In the genomic region with DNA sequence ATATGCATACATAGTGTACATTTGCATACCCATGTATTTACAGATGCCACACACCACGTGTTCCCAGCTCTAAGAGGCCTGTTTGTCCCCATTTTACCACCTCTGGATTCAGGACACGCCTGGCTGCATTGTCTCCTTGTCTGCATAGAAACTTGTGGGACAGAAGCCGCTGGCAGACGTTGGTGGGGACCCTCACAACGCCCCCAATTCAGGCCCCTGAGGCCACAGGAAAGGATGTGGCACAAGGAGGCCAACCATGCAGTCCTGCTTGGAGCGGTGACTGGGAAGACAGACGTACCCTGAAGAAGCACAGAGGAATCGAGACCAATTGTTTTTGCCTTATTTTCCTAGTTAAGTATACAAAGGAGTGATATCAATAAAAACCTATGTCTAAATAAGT, we compare ENCODE assay signal across 17 cellular contexts.
"Had no signal": no experiment of that assay in that cellular context is flagged by ENCODE, and none has a peak within 500 bp of the region (broad histone marks: within the 10 kb centered on the region; RNA-seq: fewer than 3 reads in every experiment).

No MANE protein-coding gene starts in this region.

- H2AFZ ChIP-seq: hepatocyte had no signal

- H3K4me1 ChIP-seq: breast epithelium, testis, transverse colon, vagina had no signal

- H3K4me2 ChIP-seq: smooth muscle cell had no signal

- H3K9me3 ChIP-seq: breast epithelium, gastroesophageal sphincter, mucosa of descending colon, neutrophil, right atrium auricular region, testis, transverse colon, vagina had no signal

- H3K79me2 ChIP-seq: hepatocyte, parathyroid adenoma had no signal

- H3K36me3 Mint-ChIP-seq: activated naive CD4-positive, alpha-beta T cell treated with anti-CD3 and anti-CD28 coated beads, Interleukin-2, amount 50 U/mL, for 72 hours; natural killer cell treated with Interleukin-12 subunit alpha and Interleukin-12 subunit beta and Interleukin-15 and Interleukin-18, amount 100 ng/mL, for 72 hours had no signal

- H3K27ac Mint-ChIP-seq: activated B cell treated with CpG ODN at 0.5 μM for 24 hours; activated CD8-positive, alpha-beta T cell treated with anti-CD3 and anti-CD28 coated beads for 36 hours; activated naive CD4-positive, alpha-beta T cell treated with anti-CD3 and anti-CD28 coated beads, Interleukin-2, amount 50 U/mL, for 72 hours; activated T-cell treated with anti-CD3 and anti-CD28 coated beads, Interleukin-2, amount 50 U/mL, for 72 hours; natural killer cell treated with Interleukin-12 subunit alpha and Interleukin-12 subunit beta and Interleukin-15 and Interleukin-18, amount 100 ng/mL, for 72 hours had no signal

- H3K27me3 ChIP-seq: breast epithelium, gastroesophageal sphincter, hepatocyte, right atrium auricular region, testis, transverse colon, vagina had no signal

- H3K9ac ChIP-seq: parathyroid adenoma had no signal

- H3K4me3 Mint-ChIP-seq: activated B cell treated with CpG ODN at 0.5 μM for 24 hours; activated CD8-positive, alpha-beta T cell treated with anti-CD3 and anti-CD28 coated beads for 36 hours; natural killer cell treated with Interleukin-12 subunit alpha and Interleukin-12 subunit beta and Interleukin-15 and Interleukin-18, amount 100 ng/mL, for 72 hours; T-helper 17 cell had no signal

- H3K27ac ChIP-seq: breast epithelium, gastroesophageal sphincter, hepatocyte, neutrophil, parathyroid adenoma, right atrium auricular region, testis, transverse colon, vagina had no signal

- H3K4me3 ChIP-seq: gastroesophageal sphincter, hepatocyte, mucosa of descending colon, right atrium auricular region, smooth muscle cell, testis, transverse colon, vagina had no signal

- H3K9me3 Mint-ChIP-seq: activated B cell treated with CpG ODN at 0.5 μM for 24 hours; activated CD8-positive, alpha-beta T cell treated with anti-CD3 and anti-CD28 coated beads for 36 hours; activated naive CD4-positive, alpha-beta T cell treated with anti-CD3 and anti-CD28 coated beads, Interleukin-2, amount 50 U/mL, for 72 hours; activated T-cell treated with anti-CD3 and anti-CD28 coated beads, Interleukin-2, amount 50 U/mL, for 72 hours; natural killer cell treated with Interleukin-12 subunit alpha and Interleukin-12 subunit beta and Interleukin-15 and Interleukin-18, amount 100 ng/mL, for 72 hours had no signal

- H3K36me3 ChIP-seq: breast epithelium, gastroesophageal sphincter, neutrophil, right atrium auricular region, transverse colon, vagina had no signal
